2 cellular contexts compared by ENCODE assay signal in the genomic region with DNA sequence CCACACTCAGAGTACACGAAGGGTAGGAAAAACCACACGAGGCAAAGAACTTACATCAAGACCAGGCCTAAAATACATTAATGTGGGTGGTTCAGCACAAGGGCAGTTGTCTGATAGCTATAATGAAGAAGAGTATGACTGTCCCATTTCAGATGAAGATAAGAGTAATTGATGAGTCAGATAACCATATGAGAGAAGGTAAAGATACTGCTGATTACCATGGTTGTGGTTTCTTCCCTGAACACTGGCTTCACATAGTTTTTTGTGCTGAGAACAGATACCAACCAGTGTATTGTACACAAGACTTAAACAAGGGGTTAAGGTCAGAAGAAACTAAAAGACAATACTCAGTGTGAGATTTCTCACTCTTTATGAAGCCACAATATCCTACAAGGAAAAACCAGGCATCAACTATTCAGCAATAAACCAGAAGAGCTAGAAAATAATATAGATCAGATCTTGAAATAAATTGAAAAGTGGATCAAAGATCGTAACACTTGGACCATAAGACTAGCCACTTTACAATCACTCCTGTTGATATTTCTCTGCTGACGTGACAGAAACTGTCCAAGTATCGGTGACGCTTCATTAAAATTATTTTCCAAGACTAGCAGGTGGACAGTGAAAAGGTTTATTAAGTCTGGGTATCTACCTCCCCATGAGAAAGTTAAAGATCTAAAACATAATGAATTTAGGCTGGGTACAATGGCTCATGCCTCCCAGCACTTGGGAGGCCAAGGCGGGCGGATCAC.
TF ChIP-seq lines count a peak whose summit lies in the region.

No MANE protein-coding gene starts in this region.

TF ChIP-seq in HEK293, 187 proteins besides CTCF, POLR2A, EP300 and RAD21 (continued from another document):
- TF ChIP-seq, protein P1, sequence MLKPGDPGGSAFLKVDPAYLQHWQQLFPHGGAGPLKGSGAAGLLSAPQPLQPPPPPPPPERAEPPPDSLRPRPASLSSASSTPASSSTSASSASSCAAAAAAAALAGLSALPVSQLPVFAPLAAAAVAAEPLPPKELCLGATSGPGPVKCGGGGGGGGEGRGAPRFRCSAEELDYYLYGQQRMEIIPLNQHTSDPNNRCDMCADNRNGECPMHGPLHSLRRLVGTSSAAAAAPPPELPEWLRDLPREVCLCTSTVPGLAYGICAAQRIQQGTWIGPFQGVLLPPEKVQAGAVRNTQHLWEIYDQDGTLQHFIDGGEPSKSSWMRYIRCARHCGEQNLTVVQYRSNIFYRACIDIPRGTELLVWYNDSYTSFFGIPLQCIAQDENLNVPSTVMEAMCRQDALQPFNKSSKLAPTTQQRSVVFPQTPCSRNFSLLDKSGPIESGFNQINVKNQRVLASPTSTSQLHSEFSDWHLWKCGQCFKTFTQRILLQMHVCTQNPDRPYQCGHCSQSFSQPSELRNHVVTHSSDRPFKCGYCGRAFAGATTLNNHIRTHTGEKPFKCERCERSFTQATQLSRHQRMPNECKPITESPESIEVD (tag by site-specific recombination; IDR thresholded peaks at IDR 0.05), result no peak

TF ChIP-seq in WTC11, 78 proteins besides CTCF, POLR2A, EP300 and RAD21 (continued from another document):
- TF ChIP-seq, protein P2, sequence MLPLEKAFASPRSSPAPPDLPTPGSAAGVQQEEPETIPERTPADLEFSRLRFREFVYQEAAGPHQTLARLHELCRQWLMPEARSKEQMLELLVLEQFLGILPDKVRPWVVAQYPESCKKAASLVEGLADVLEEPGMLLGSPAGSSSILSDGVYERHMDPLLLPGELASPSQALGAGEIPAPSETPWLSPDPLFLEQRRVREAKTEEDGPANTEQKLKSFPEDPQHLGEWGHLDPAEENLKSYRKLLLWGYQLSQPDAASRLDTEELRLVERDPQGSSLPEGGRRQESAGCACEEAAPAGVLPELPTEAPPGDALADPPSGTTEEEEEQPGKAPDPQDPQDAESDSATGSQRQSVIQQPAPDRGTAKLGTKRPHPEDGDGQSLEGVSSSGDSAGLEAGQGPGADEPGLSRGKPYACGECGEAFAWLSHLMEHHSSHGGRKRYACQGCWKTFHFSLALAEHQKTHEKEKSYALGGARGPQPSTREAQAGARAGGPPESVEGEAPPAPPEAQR (CRISPR knock-in tag; IDR thresholded peaks at IDR 0.05), result no peak
- TF ChIP-seq SMAD4 (CRISPR knock-in tag; IDR thresholded peaks at IDR 0.05), result no peak
- TF ChIP-seq, protein P3, sequence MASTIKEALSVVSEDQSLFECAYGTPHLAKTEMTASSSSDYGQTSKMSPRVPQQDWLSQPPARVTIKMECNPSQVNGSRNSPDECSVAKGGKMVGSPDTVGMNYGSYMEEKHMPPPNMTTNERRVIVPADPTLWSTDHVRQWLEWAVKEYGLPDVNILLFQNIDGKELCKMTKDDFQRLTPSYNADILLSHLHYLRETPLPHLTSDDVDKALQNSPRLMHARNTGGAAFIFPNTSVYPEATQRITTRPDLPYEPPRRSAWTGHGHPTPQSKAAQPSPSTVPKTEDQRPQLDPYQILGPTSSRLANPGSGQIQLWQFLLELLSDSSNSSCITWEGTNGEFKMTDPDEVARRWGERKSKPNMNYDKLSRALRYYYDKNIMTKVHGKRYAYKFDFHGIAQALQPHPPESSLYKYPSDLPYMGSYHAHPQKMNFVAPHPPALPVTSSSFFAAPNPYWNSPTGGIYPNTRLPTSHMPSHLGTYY (CRISPR knock-in tag; IDR thresholded peaks at IDR 0.05), result no peak
- TF ChIP-seq, protein P4, sequence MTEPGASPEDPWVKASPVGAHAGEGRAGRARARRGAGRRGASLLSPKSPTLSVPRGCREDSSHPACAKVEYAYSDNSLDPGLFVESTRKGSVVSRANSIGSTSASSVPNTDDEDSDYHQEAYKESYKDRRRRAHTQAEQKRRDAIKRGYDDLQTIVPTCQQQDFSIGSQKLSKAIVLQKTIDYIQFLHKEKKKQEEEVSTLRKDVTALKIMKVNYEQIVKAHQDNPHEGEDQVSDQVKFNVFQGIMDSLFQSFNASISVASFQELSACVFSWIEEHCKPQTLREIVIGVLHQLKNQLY (CRISPR knock-in tag; IDR thresholded peaks at IDR 0.05), result no peak
